22 cellular contexts compared by ENCODE assay signal in genomic region chr9:91386765-91387164, GRCh38.
"Had no signal": no experiment of that assay in that cellular context is flagged by ENCODE, and none has a peak within 500 bp of the region (broad histone marks: within the 10 kb centered on the region; RNA-seq: fewer than 3 reads in every experiment).

No MANE protein-coding gene starts in this region.

- H3K4me1 Mint-ChIP-seq: activated CD4-positive, alpha-beta T cell treated with anti-CD3 and anti-CD28 coated beads, Interleukin-2, amount 10 ng/mL, durations not matched to agents 24 days and 14 days; activated naive CD4-positive, alpha-beta T cell treated with anti-CD3 and anti-CD28 coated beads, Interleukin-2, amount 10 ng/mL, durations not matched to agents 7 days and 5 days; T-helper 17 cell; WTC11 had no signal

- H3K9me3 Mint-ChIP-seq: activated naive CD4-positive, alpha-beta T cell treated with anti-CD3 and anti-CD28 coated beads, Interleukin-2, amount 10 ng/mL, durations not matched to agents 7 days and 5 days; activated naive CD8-positive, alpha-beta T cell treated with anti-CD3 and anti-CD28 coated beads for 36 hours had no signal

- H3K4me3 Mint-ChIP-seq: activated CD4-positive, alpha-beta T cell treated with anti-CD3 and anti-CD28 coated beads, Interleukin-2, amount 10 ng/mL, durations not matched to agents 24 days and 14 days; activated naive CD4-positive, alpha-beta T cell treated with anti-CD3 and anti-CD28 coated beads, Interleukin-2, amount 10 ng/mL, durations not matched to agents 7 days and 5 days; activated naive CD8-positive, alpha-beta T cell treated with anti-CD3 and anti-CD28 coated beads for 36 hours; T-helper 17 cell; WTC11 had no signal

- ATAC-seq: T-helper 17 cell, WTC11 had no signal

- DNase-seq: activated CD4-positive, alpha-beta T cell treated with anti-CD3 and anti-CD28 coated beads, Interleukin-2, amount 10 ng/mL, durations not matched to agents 24 days and 14 days; activated CD4-positive, alpha-beta T cell treated with anti-CD3 and anti-CD28 coated beads, Interleukin-2, amount 50 U/mL, for 48 hours; activated CD4-positive, CD25-positive, alpha-beta regulatory T cell treated with anti-CD3 and anti-CD28 coated beads, Interleukin-2, amount 50 U/mL, for 72 hours; activated CD8-positive, alpha-beta memory T cell treated with anti-CD3 and anti-CD28 coated beads for 24 hours; activated gamma-delta T cell treated with Interleukin-2 at 50 U/mL for 16 hours; activated naive CD4-positive, alpha-beta T cell treated with anti-CD3 and anti-CD28 coated beads, Interleukin-2, amount 10 ng/mL, durations not matched to agents 7 days and 5 days; activated naive CD8-positive, alpha-beta T cell treated with anti-CD3 and anti-CD28 coated beads for 36 hours; activated T-cell treated with anti-CD3 and anti-CD28 coated beads, Interleukin-2, amount 50 U/mL, for 48 hours; brain microvascular endothelial cell; Karpas-422; NCI-H1105 treated with DMSO at 0.1 percent for 48 hours; NCI-H1436 treated with DMSO at 0.1 percent for 48 hours; NCI-H187; NCI-H2107; NCI-H510A treated with DMSO at 0.1 percent for 48 hours; NCI-H69; SIG-M5; T-helper 17 cell; T-helper 9 cell had no signal

- H3K27me3 ChIP-seq: brain microvascular endothelial cell, cardiac muscle cell had no signal

- H3K27ac ChIP-seq: brain microvascular endothelial cell, cardiac muscle cell had no signal

- H3K36me3 ChIP-seq: brain microvascular endothelial cell, cardiac muscle cell had no signal

- H3K4me3 ChIP-seq: cardiac muscle cell had no signal

- H3K36me3 Mint-ChIP-seq: activated naive CD4-positive, alpha-beta T cell treated with anti-CD3 and anti-CD28 coated beads, Interleukin-2, amount 10 ng/mL, durations not matched to agents 7 days and 5 days; activated naive CD8-positive, alpha-beta T cell treated with anti-CD3 and anti-CD28 coated beads for 36 hours had no signal

- H3K27ac Mint-ChIP-seq: activated CD4-positive, alpha-beta T cell treated with anti-CD3 and anti-CD28 coated beads, Interleukin-2, amount 10 ng/mL, durations not matched to agents 24 days and 14 days; activated naive CD4-positive, alpha-beta T cell treated with anti-CD3 and anti-CD28 coated beads, Interleukin-2, amount 10 ng/mL, durations not matched to agents 7 days and 5 days; activated naive CD8-positive, alpha-beta T cell treated with anti-CD3 and anti-CD28 coated beads for 36 hours; activated T-helper 2 cell treated with anti-CD3 and anti-CD28 coated beads, Interferon-gamma antibody, Interleukin-2, Interleukin-4, amounts not matched to agents 10 μg/mL and 5 μg/mL and 100 μg/mL, durations not matched to agents 14 hours and 24 hours and 36 hours; T-helper 17 cell; WTC11 had no signal
